8 cellular contexts compared by ENCODE assay signal in genomic region chr7:106110885-106111670, GRCh38. TPM values are rescaled to one million over a fixed set of nuclear protein-coding genes. Genes with fewer than 3 reads are reported as not detected.
A peak's percentile ranks its signal among the peaks of the same experiment; 100 is the strongest.
DNase-seq lines count a peak whose midpoint lies in the region; ATAC-seq and TF ChIP-seq lines count a peak whose summit lies in the region.

No MANE protein-coding gene starts in this region.

- H3K27ac Mint-ChIP-seq in activated naive CD4-positive, alpha-beta T cell treated with anti-CD3 and anti-CD28 coated beads, Interleukin-2, amount 50 U/mL, for 24 hours, result peak overlapping the region; percentile 91

- no peak for ATAC-seq in GM21360 (IDR thresholded peaks at IDR 0.05; ENCODE audit: unreplicated experiment)
- no peak for ATAC-seq in GM21390 (IDR thresholded peaks at IDR 0.05; ENCODE audit: unreplicated experiment)

- H3K27me3 ChIP-seq in SJSA1 (replicated peaks) (no peaks in the 10 kb centered on the region), neuron (ENCODE audit: insufficient read depth, low read length) (no peaks in the 10 kb centered on the region)

- no peak for DNase-seq in activated naive CD4-positive, alpha-beta T cell treated with anti-CD3 and anti-CD28 coated beads, Interleukin-2, amount 50 U/mL, for 16 hours
- DNase-seq in SJSA1 (ENCODE audit: low read depth in 1 of 2, low spot score in 2 of 2) (no peak), epithelial cell of esophagus (ENCODE audit: low read depth) (peak; percentile 21), NCI-H2171 (lab: John Stamatoyannopoulos, UW) (no peak)

- peaks cover 67% of the 10 kb centered on the region for H3K4me1 Mint-ChIP-seq in activated naive CD4-positive, alpha-beta T cell treated with anti-CD3 and anti-CD28 coated beads, Interleukin-2, amount 50 U/mL, for 24 hours

- peak overlapping the region; percentile 94 for H2AFZ ChIP-seq in neuron (ENCODE audit: low read depth, low read length)

- no peaks in the 10 kb centered on the region; the same call in 1 of the 2 replicates for H3K9me3 ChIP-seq in SJSA1 (replicated peaks)
- H3K9me3 ChIP-seq in neuron (ENCODE audit: low read length), result no peaks in the 10 kb centered on the region

- H3K4me1 ChIP-seq in SJSA1 (replicated peaks) (peaks cover 12% of the 10 kb centered on the region), neuron (ENCODE audit: insufficient read depth, low read length) (peaks cover 29% of the 10 kb centered on the region)

- H3K36me3 Mint-ChIP-seq in activated naive CD4-positive, alpha-beta T cell treated with anti-CD3 and anti-CD28 coated beads, Interleukin-2, amount 50 U/mL, for 24 hours, result no peaks in the 10 kb centered on the region

- H3K36me3 ChIP-seq in SJSA1 (peaks cover 11% of the 10 kb centered on the region), neuron (ENCODE audit: insufficient read depth, low read length) (no peaks in the 10 kb centered on the region)

- H3K27ac ChIP-seq in SJSA1, result peak overlapping the region; percentile 87

- H3K4me3 Mint-ChIP-seq in activated naive CD4-positive, alpha-beta T cell treated with anti-CD3 and anti-CD28 coated beads, Interleukin-2, amount 50 U/mL, for 24 hours, result peak overlapping the region; percentile 93

- no peaks in the 10 kb centered on the region for H3K9me3 Mint-ChIP-seq in activated naive CD4-positive, alpha-beta T cell treated with anti-CD3 and anti-CD28 coated beads, Interleukin-2, amount 50 U/mL, for 24 hours

- no peaks in the 10 kb centered on the region for H3K27me3 Mint-ChIP-seq in activated naive CD4-positive, alpha-beta T cell treated with anti-CD3 and anti-CD28 coated beads, Interleukin-2, amount 50 U/mL, for 24 hours

- H3K4me3 ChIP-seq in SJSA1 (peak overlapping the region; percentile 92), epithelial cell of esophagus (ENCODE audit: low read length) (peak overlapping the region; percentile 82), neuron (ENCODE audit: low read length) (peak overlapping the region; percentile 99)

- no peak for TF ChIP-seq CTCF in epithelial cell of esophagus (IDR thresholded peaks at IDR 0.05; ENCODE audit: insufficient read depth, low read depth, low read length, missing control alignments)

RNA-seq across cellular contexts. Expression of gene SYPL1, which starts 1.0 kb away (rescaled TPM):
- total RNA-seq in SJSA1 (2014; rRNA removed; shearing (Covaris generic)), result 45.3 and 53.6 TPM in 2 replicates
